In the genomic region with DNA sequence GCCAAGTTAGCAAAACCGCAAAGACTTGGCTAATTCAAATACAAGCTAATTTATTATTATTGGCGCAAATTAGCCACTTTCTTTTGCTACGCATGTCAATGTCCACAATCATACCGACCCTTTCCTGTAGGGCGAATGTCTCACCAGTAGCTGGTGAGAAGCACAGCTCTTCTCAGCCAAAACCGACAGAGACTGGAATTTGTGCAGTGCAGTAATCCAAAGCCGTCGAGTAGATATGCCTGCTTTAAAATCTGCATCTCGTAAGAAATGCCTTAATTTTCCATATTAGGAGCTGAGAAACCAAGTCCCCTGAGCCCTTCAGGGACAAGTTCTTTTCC, we compare ENCODE assay signal across 8 cellular contexts. TPM values are rescaled to one million over a fixed set of nuclear protein-coding genes. Genes with fewer than 3 reads are reported as not detected.
DNase-seq lines count a peak whose midpoint lies in the region; ATAC-seq, FAIRE-seq and TF ChIP-seq lines count a peak whose summit lies in the region.

No MANE protein-coding gene starts in this region.

- H3K36me3 ChIP-seq in SJSA1 (peaks cover 3% of the 10 kb centered on the region; the same call in 1 of the 2 replicates), endothelial cell of umbilical vein (ENCODE audit: control insufficient read depth in 2 of 2, extremely low read depth in 1 of 2, insufficient read depth in 2 of 2, low read length in 2 of 2) (no peaks in the 10 kb centered on the region)

- CTCF ChIA-PET in endothelial cell of umbilical vein (lab: Charles Lee): interaction anchor here (0.6 to 3.0 kb wide), 26 partner anchors 10 to 758 kb away, joined by 3 to 30 read pairs (median 4); a partner anchor contains a TSS

- peak overlapping the region; percentile 88 for H3K4me2 ChIP-seq in endothelial cell of umbilical vein (ENCODE audit: insufficient read depth, low read length)

- DNase-seq in stimulated activated CD4-positive, alpha-beta T cell treated with anti-CD3 and anti-CD28 coated beads, Interleukin-1b, Interleukin-23, amount 100 ng/mL, for 48 hours: peak; percentile 13
- DNase-seq in stimulated activated CD4-positive, alpha-beta T cell treated with anti-CD3 and anti-CD28 coated beads, Interleukin-15, amount 100 ng/mL, for 24 hours: no peak
- DNase-seq in SJSA1 (ENCODE audit: low read depth in 1 of 2, low spot score in 2 of 2) (no peak), endothelial cell of umbilical vein (ENCODE audit: low read depth, low spot score) (no peak), cerebellum (ENCODE audit: low spot score) (no peak), NCI-H524 treated with DMSO at 0.1 percent for 48 hours (lab: John Stamatoyannopoulos, UW) (no peak)
- DNase-seq in naive thymus-derived CD8-positive, alpha-beta T cell: peak in 3 of 10 donors; percentile 6 to 27 (median 14)

- POLR2A ChIA-PET in endothelial cell of umbilical vein (lab: Charles Lee): interaction anchor here (0.7 to 1.6 kb wide), 5 partner anchors 14 to 300 kb away, joined by 3 to 24 read pairs (median 5); a partner anchor contains a TSS
- POLR2A ChIA-PET in naive thymus-derived CD8-positive, alpha-beta T cell (lab: Charles Lee): interaction anchor here (0.5 to 3.5 kb wide), 10 partner anchors 11 to 918 kb away, joined by 3 to 83 read pairs (median 4); a partner anchor contains a TSS

- no peaks in the 10 kb centered on the region for H4K20me1 ChIP-seq in endothelial cell of umbilical vein (replicated peaks; ENCODE audit: control insufficient read depth, extremely low read depth, insufficient read depth, low read length)

- TF ChIP-seq POLR2A in endothelial cell of umbilical vein (IDR thresholded peaks at IDR 0.05; ENCODE audit: low read depth, low read length): no peak

- peak overlapping the region; percentile 80 for H2AFZ ChIP-seq in endothelial cell of umbilical vein (ENCODE audit: low read depth, low read length)

- H3K4me1 ChIP-seq in SJSA1 (replicated peaks): peaks cover 12% of the 10 kb centered on the region
- H3K4me1 ChIP-seq in endothelial cell of umbilical vein (ENCODE audit: control insufficient read depth, extremely low read depth, insufficient read depth, low read length): peaks cover 23% of the 10 kb centered on the region

- intact Hi-C loops in endothelial cell of umbilical vein (cut with micrococcal nuclease): loop anchor here (2.0 to 10.0 kb wide), 5 partner anchors 107 to 734 kb away; no protein-coding TSS in a partner anchor

- FAIRE-seq in endothelial cell of umbilical vein (lab: Jason Lieb, UNC): no peak

- H3K9me1 ChIP-seq in endothelial cell of umbilical vein (replicated peaks; ENCODE audit: control insufficient read depth, extremely low read depth, insufficient read depth, low read length): no peaks in the 10 kb centered on the region

- peak overlapping the region; percentile 78 for H3K4me3 ChIP-seq in SJSA1
- peak overlapping the region; percentile 9 to 62 (median 36) for H3K4me3 ChIP-seq in endothelial cell of umbilical vein (replicated peaks in 1 of 3; ENCODE audit: insufficient read depth in 1 of 3, low read depth in 1 of 3, low read length in 3 of 3)

- TF ChIP-seq CTCF in endothelial cell of umbilical vein (IDR thresholded peaks at IDR 0.05; ENCODE audit: extremely low read depth in 1 of 2, insufficient read depth in 1 of 2, low read depth in 1 of 2, low read length in 2 of 2): peak in 1 of 2 donors; percentile 2

- dilution Hi-C loops in endothelial cell of umbilical vein (cut with MboI; ENCODE audit: extremely low pct_ligation_motif_present, low sequenced_read_pairs): no loop called here

- H3K9me3 ChIP-seq in SJSA1 (replicated peaks) (no peaks in the 10 kb centered on the region), endothelial cell of umbilical vein (replicated peaks; ENCODE audit: control insufficient read depth, insufficient read depth, low read length) (no peaks in the 10 kb centered on the region)

- H3K4me1 Mint-ChIP-seq in naive thymus-derived CD8-positive, alpha-beta T cell: peaks cover 6 to 20% (median 13%) of the 10 kb centered on the region in 4 donors

- no peaks in the 10 kb centered on the region for H3K36me3 Mint-ChIP-seq in naive thymus-derived CD8-positive, alpha-beta T cell

- peak overlapping the region; percentile 87 to 97 (median 96) for H3K27ac Mint-ChIP-seq in naive thymus-derived CD8-positive, alpha-beta T cell

- H3K9ac ChIP-seq in endothelial cell of umbilical vein (replicated peaks; ENCODE audit: extremely low read depth, insufficient read depth, low read length): peak overlapping the region; percentile 65

- H3K27me3 Mint-ChIP-seq in naive thymus-derived CD8-positive, alpha-beta T cell: no peaks in the 10 kb centered on the region

- peaks cover 19% of the 10 kb centered on the region for H3K79me2 ChIP-seq in endothelial cell of umbilical vein (ENCODE audit: control insufficient read depth, insufficient read depth, low read length)

- H3K9me3 Mint-ChIP-seq in naive thymus-derived CD8-positive, alpha-beta T cell: peaks cover 0 to 4% (median 0%) of the 10 kb centered on the region in 9 donors

- H3K27ac ChIP-seq in SJSA1: peak overlapping the region; percentile 28
- peak overlapping the region; percentile 81 for H3K27ac ChIP-seq in endothelial cell of umbilical vein (ENCODE audit: insufficient read depth, low read depth, low read length)

- H3K27me3 ChIP-seq in SJSA1 (replicated peaks) (no peaks in the 10 kb centered on the region), endothelial cell of umbilical vein (ENCODE audit: control insufficient read depth in 2 of 2, insufficient read depth in 2 of 2, low read length in 2 of 2) (no peaks in the 10 kb centered on the region)

- peak; percentile 4 for ATAC-seq in HG03039 (IDR thresholded peaks at IDR 0.05; ENCODE audit: unreplicated experiment)
- peak; percentile 40 to 46 for ATAC-seq in naive thymus-derived CD8-positive, alpha-beta T cell

- H3K4me3 Mint-ChIP-seq in naive thymus-derived CD8-positive, alpha-beta T cell: peak overlapping the region in 1 of 10 donors; percentile 90

- TSS peak; percentile 52 for BruUV-seq in endothelial cell of umbilical vein (replicated peaks; lab: Mats Ljungman, UMichigan)

TF ChIP-seq in endothelial cell of umbilical vein, 7 proteins besides CTCF, POLR2A, EP300 and RAD21:
- no peak for TF ChIP-seq JUN (IDR thresholded peaks at IDR 0.05; ENCODE audit: borderline replicate concordance, insufficient read depth, insufficient read length, low read depth)
- no peak for TF ChIP-seq FOS (IDR thresholded peaks at IDR 0.05; ENCODE audit: borderline replicate concordance, insufficient read depth, low read length)
- TF ChIP-seq, protein P1, sequence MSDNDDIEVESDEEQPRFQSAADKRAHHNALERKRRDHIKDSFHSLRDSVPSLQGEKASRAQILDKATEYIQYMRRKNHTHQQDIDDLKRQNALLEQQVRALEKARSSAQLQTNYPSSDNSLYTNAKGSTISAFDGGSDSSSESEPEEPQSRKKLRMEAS (IDR thresholded peaks at IDR 0.05; ENCODE audit: insufficient read depth, insufficient read length): no peak
- TF ChIP-seq GATA2 (IDR thresholded peaks at IDR 0.05; ENCODE audit: insufficient read depth, insufficient read length, low read depth, low read length): no peak
- no peak for TF ChIP-seq MYC (IDR thresholded peaks at IDR 0.05; ENCODE audit: low read depth, low read length)
- no peak for TF ChIP-seq POLR2AphosphoS5 (IDR thresholded peaks at IDR 0.05; ENCODE audit: insufficient read depth, low read depth, low read length)
- TF ChIP-seq EZH2 (IDR thresholded peaks at IDR 0.05; ENCODE audit: borderline replicate concordance, low read depth, low read length, severe bottlenecking): no peak

RNA-seq across cellular contexts. Expression of a gene that starts 0.6 kb away (rescaled TPM):
- total RNA-seq in SJSA1 (2014; rRNA removed; shearing (Covaris generic)): 6.1 and 10.3 TPM in 2 replicates
- total RNA-seq in endothelial cell of umbilical vein: 11.4 and 13.7 TPM in 2 replicates
- polyA plus RNA-seq in endothelial cell of umbilical vein: 1.2 and 1.6 TPM in 2 replicates
- 1.8 and 2.3 TPM in 2 replicates for polyA plus RNA-seq in endothelial cell of umbilical vein (2011; cell fraction: cytosol; rRNA removed)
- 2.4 and 3.8 TPM in 2 replicates for polyA plus RNA-seq in endothelial cell of umbilical vein (2011; cell fraction: nucleus; rRNA removed)
- 2.5 and 4.1 TPM in 2 replicates for polyA plus RNA-seq in endothelial cell of umbilical vein (2012)
- 10.5 and 15.0 TPM in 2 replicates for polyA minus RNA-seq in endothelial cell of umbilical vein
- 7.7 TPM for polyA minus RNA-seq in endothelial cell of umbilical vein (2011; cell fraction: cytosol; rRNA and poly(A)+ RNA removed)
- 4.1 and 5.6 TPM in 2 replicates for polyA minus RNA-seq in endothelial cell of umbilical vein (2011; cell fraction: nucleus; rRNA and poly(A)+ RNA removed)
- total RNA-seq in naive thymus-derived CD8-positive, alpha-beta T cell: 10 to 100 TPM; 11.1 to 11.5 TPM
- 1 to 10 TPM; 8.5 to 9.5 (median 9.4) TPM for polyA plus RNA-seq in naive thymus-derived CD8-positive, alpha-beta T cell
- total RNA-seq in cerebellum: 32.4 TPM

RNA-seq across cellular contexts. Expression of a gene that starts 21.0 kb away (rescaled TPM):
- 98.6 and 137 TPM in 2 replicates for total RNA-seq in SJSA1 (2014; rRNA removed; shearing (Covaris generic))
- total RNA-seq in endothelial cell of umbilical vein (185 and 203 TPM in 2 replicates), cerebellum (76.9 TPM)
- polyA plus RNA-seq in endothelial cell of umbilical vein: 69.9 and 91.3 TPM in 2 replicates
- 62.4 and 64.1 TPM in 2 replicates for polyA plus RNA-seq in endothelial cell of umbilical vein (2011; cell fraction: cytosol; rRNA removed)
- polyA plus RNA-seq in endothelial cell of umbilical vein (2011; cell fraction: nucleus; rRNA removed): 52.6 and 62.5 TPM in 2 replicates
- 132 and 189 TPM in 2 replicates for polyA plus RNA-seq in endothelial cell of umbilical vein (2012)
- 194 and 209 TPM in 2 replicates for polyA minus RNA-seq in endothelial cell of umbilical vein
- 56.8 TPM for polyA minus RNA-seq in endothelial cell of umbilical vein (2011; cell fraction: cytosol; rRNA and poly(A)+ RNA removed)
- 113 and 133 TPM in 2 replicates for polyA minus RNA-seq in endothelial cell of umbilical vein (2011; cell fraction: nucleus; rRNA and poly(A)+ RNA removed)
- total RNA-seq in naive thymus-derived CD8-positive, alpha-beta T cell: 100 to 1,000 TPM; 136 to 150 TPM
- polyA plus RNA-seq in naive thymus-derived CD8-positive, alpha-beta T cell: 100 to 1,000 TPM in 1 of 3 donors, 10 to 100 TPM in 2; 96.4 to 108 (median 98.8) TPM
